In the genomic region with DNA sequence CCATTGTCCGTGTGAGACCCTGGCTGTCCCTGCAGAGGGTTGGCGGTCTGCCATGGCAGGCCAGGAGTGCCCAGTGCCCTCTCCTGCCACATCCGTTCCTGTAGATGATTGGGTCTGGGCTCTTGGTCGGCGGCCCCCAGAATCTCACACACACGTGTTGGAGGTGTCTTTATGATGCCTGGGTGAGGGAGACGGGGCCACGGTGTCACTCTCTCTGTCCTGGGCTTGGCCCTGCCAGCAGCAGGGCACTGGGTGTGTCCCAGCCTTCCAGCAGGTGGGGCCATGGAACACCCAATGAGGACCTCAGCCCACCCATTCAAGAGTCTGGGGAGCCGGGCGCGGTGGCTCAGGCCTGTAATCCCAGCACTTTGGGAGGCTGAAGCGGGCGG, we compare ENCODE assay signal across 18 cellular contexts. TPM values are rescaled to one million over a fixed set of nuclear protein-coding genes. Genes with fewer than 3 reads are reported as not detected.
A peak's percentile ranks its signal among the peaks of the same experiment; 100 is the strongest.
DNase-seq lines count a peak whose midpoint lies in the region; ATAC-seq and TF ChIP-seq lines count a peak whose summit lies in the region.
"Had no signal": no experiment of that assay in that cellular context is flagged by ENCODE, and none has a peak within 500 bp of the region (broad histone marks: within the 10 kb centered on the region; RNA-seq: fewer than 3 reads in every experiment).

No MANE protein-coding gene starts in this region.

- H3K27me3 ChIP-seq in BE2C (no peaks in the 10 kb centered on the region), aorta (ENCODE audit: control insufficient read depth in 1 of 2, insufficient read depth in 2 of 2, low read length in 1 of 2) (no peaks in the 10 kb centered on the region), SJCRH30 (no peaks in the 10 kb centered on the region)
- H3K27me3 ChIP-seq: foreskin keratinocyte, uterus had no signal

- no peaks in the 10 kb centered on the region; the same call in 1 of the 2 replicates for H3K27me3 Mint-ChIP-seq in HFFc6 (ENCODE audit: insufficient read depth)
- peaks cover 3% of the 10 kb centered on the region for H3K27me3 Mint-ChIP-seq in nephron (ENCODE audit: low read depth)
- peaks cover 3% of the 10 kb centered on the region for H3K27me3 Mint-ChIP-seq in progenitor cell of endocrine pancreas
- H3K27me3 Mint-ChIP-seq in stimulated activated naive CD8-positive, alpha-beta T cell treated with anti-CD3 and anti-CD28 coated beads, Interleukin-15, amount 100 ng/mL, for 72 hours = peaks cover 16% of the 10 kb centered on the region

- DNase-seq in BE2C (no peak), HFFc6 (no peak), epithelial cell of prostate (ENCODE audit: low read depth, low spot score) (no peak), aorta (no peak), SJCRH30 (no peak), progenitor cell of endocrine pancreas (ENCODE audit: low spot score, unreplicated experiment) (no peak)
- no peak for DNase-seq in stimulated activated naive CD8-positive, alpha-beta T cell treated with anti-CD3 and anti-CD28 coated beads, Interleukin-15, amount 100 ng/mL, for 72 hours
- DNase-seq: foreskin keratinocyte; lower lobe of right lung; naive thymus-derived CD4-positive, alpha-beta T cell; NCI-H187 treated with DMSO at 0.1 percent for 48 hours; SHP77 treated with DMSO at 0.1 percent for 48 hours; stimulated activated CD4-positive, alpha-beta T cell treated with anti-CD3 and anti-CD28 coated beads, Interleukin-15, amount 100 ng/mL, for 24 hours; stimulated activated naive CD4-positive, alpha-beta T cell treated with Interleukin-2 at 50 U/mL for 16 hours; T-helper 2 cell; uterus had no signal

- no peaks in the 10 kb centered on the region for H3K9me3 Mint-ChIP-seq in HFFc6
- no peaks in the 10 kb centered on the region for H3K9me3 Mint-ChIP-seq in nephron
- H3K9me3 Mint-ChIP-seq in progenitor cell of endocrine pancreas (ENCODE audit: low read depth) = no peaks in the 10 kb centered on the region
- H3K9me3 Mint-ChIP-seq in stimulated activated naive CD8-positive, alpha-beta T cell treated with anti-CD3 and anti-CD28 coated beads, Interleukin-15, amount 100 ng/mL, for 72 hours = no peaks in the 10 kb centered on the region
- H3K9me3 Mint-ChIP-seq: naive thymus-derived CD4-positive, alpha-beta T cell had no signal

- TF ChIP-seq CTCF in BE2C (IDR thresholded peaks at IDR 0.05; ENCODE audit: low read depth, low read length) = peak; percentile 26
- TF ChIP-seq CTCF in HFFc6 (IDR thresholded peaks at IDR 0.05) = no peak
- TF ChIP-seq CTCF in nephron (IDR thresholded peaks at IDR 0.05; ENCODE audit: unreplicated experiment in 3 of 3) = no peak
- no peak for TF ChIP-seq CTCF in progenitor cell of endocrine pancreas (IDR thresholded peaks at IDR 0.05; ENCODE audit: unreplicated experiment)

- H3K4me1 Mint-ChIP-seq in HFFc6 (ENCODE audit: low read depth) = peaks cover 65% of the 10 kb centered on the region
- H3K4me1 Mint-ChIP-seq in nephron = peaks cover 77% of the 10 kb centered on the region
- H3K4me1 Mint-ChIP-seq in progenitor cell of endocrine pancreas (ENCODE audit: low read depth) = peaks cover 5% of the 10 kb centered on the region
- H3K4me1 Mint-ChIP-seq in stimulated activated naive CD8-positive, alpha-beta T cell treated with anti-CD3 and anti-CD28 coated beads, Interleukin-15, amount 100 ng/mL, for 72 hours = peaks cover 5% of the 10 kb centered on the region
- H3K4me1 Mint-ChIP-seq: naive thymus-derived CD4-positive, alpha-beta T cell had no signal

- H3K4me1 ChIP-seq in BE2C = peaks cover 87% of the 10 kb centered on the region
- H3K4me1 ChIP-seq in aorta (ENCODE audit: control insufficient read depth in 1 of 2, insufficient read depth in 2 of 2, low read length in 2 of 2) = no peaks in the 10 kb centered on the region
- no peaks in the 10 kb centered on the region for H3K4me1 ChIP-seq in SJCRH30

- intact Hi-C loops in aorta (cut with DNase I) = no loop called here

- H3K4me3 Mint-ChIP-seq in HFFc6 (no peak overlapping the region), nephron (no peak overlapping the region), progenitor cell of endocrine pancreas (ENCODE audit: low read depth) (no peak overlapping the region)
- H3K4me3 Mint-ChIP-seq in stimulated activated naive CD8-positive, alpha-beta T cell treated with anti-CD3 and anti-CD28 coated beads, Interleukin-15, amount 100 ng/mL, for 72 hours = no peak overlapping the region
- H3K4me3 Mint-ChIP-seq: naive thymus-derived CD4-positive, alpha-beta T cell had no signal

- WGBS in aorta, 2 donors = 58 to 61% methylated on average over 13 of the region's 13 CpGs

- H3K4me3 ChIP-seq in BE2C (ENCODE audit: low read depth, low read length) = no peak overlapping the region
- H3K4me3 ChIP-seq in aorta (ENCODE audit: low read length in 2 of 2) = no peak overlapping the region
- H3K4me3 ChIP-seq in SJCRH30 = no peak overlapping the region
- H3K4me3 ChIP-seq: lower lobe of right lung, prostate gland, uterus had no signal

- H3K9me3 ChIP-seq in BE2C (no peaks in the 10 kb centered on the region), aorta (ENCODE audit: control insufficient read depth, low read length) (no peaks in the 10 kb centered on the region), SJCRH30 (replicated peaks) (no peaks in the 10 kb centered on the region)
- H3K9me3 ChIP-seq: lower lobe of right lung, prostate gland, uterus had no signal

- H3K27ac Mint-ChIP-seq in HFFc6 = peak overlapping the region; percentile 77; the same call in 1 of the 2 replicates
- peak overlapping the region; percentile 97 to 99 (median 98) for H3K27ac Mint-ChIP-seq in nephron
- H3K27ac Mint-ChIP-seq in progenitor cell of endocrine pancreas = no peak overlapping the region
- H3K27ac Mint-ChIP-seq in stimulated activated naive CD8-positive, alpha-beta T cell treated with anti-CD3 and anti-CD28 coated beads, Interleukin-15, amount 100 ng/mL, for 72 hours = no peak overlapping the region
- H3K27ac Mint-ChIP-seq: naive thymus-derived CD4-positive, alpha-beta T cell had no signal

- H3K36me3 Mint-ChIP-seq in HFFc6 (ENCODE audit: low read depth) = no peaks in the 10 kb centered on the region
- no peaks in the 10 kb centered on the region for H3K36me3 Mint-ChIP-seq in nephron (ENCODE audit: low read depth)
- no peaks in the 10 kb centered on the region for H3K36me3 Mint-ChIP-seq in progenitor cell of endocrine pancreas (ENCODE audit: insufficient read depth)
- H3K36me3 Mint-ChIP-seq: naive thymus-derived CD4-positive, alpha-beta T cell had no signal

- H3K27ac ChIP-seq in epithelial cell of prostate (peak overlapping the region; percentile 96), aorta (ENCODE audit: low read depth in 1 of 2, low read length in 2 of 2) (no peak overlapping the region), SJCRH30 (no peak overlapping the region)
- H3K27ac ChIP-seq: foreskin keratinocyte had no signal

- H3K36me3 ChIP-seq in BE2C (peaks cover 29% of the 10 kb centered on the region), aorta (ENCODE audit: control insufficient read depth in 1 of 2, insufficient read depth in 2 of 2, low read length in 1 of 2) (no peaks in the 10 kb centered on the region), SJCRH30 (no peaks in the 10 kb centered on the region)
- H3K36me3 ChIP-seq: lower lobe of right lung, prostate gland, uterus had no signal

- no peak for ATAC-seq in aorta (ENCODE audit: low FRiP score)
- no peak for ATAC-seq in stimulated activated naive CD8-positive, alpha-beta T cell treated with anti-CD3 and anti-CD28 coated beads, Interleukin-15, amount 100 ng/mL, for 72 hours
- ATAC-seq: foreskin keratinocyte; naive thymus-derived CD4-positive, alpha-beta T cell had no signal

RNA-seq across cellular contexts. Expression of a gene that starts 30.2 kb away (rescaled TPM):
- 181 TPM for polyA plus RNA-seq in BE2C (2012; ENCODE audit: insufficient read depth, insufficient read length, low read depth)
- 10 to 100 TPM in 1 of 6 experiments, 1 to 10 TPM in 5; 5.2 to 11.6 (median 5.7) TPM for total RNA-seq in HFFc6 (2021; fragmentation: NEBNext Ultra II Directional; extraction: Animal tissue kit (Norgen Biotek cat#: 25700))
- 10 to 100 TPM in 1 of 2 donors, 1 to 10 TPM in 1; 7.9 to 13.0 TPM for total RNA-seq in aorta
- polyA plus RNA-seq in aorta = 1 to 10 TPM; 2.9 to 9.1 TPM
- total RNA-seq in SJCRH30 (2014; rRNA removed; shearing (Covaris generic)) = 3.4 and 3.6 TPM in 2 replicates
- total RNA-seq in progenitor cell of endocrine pancreas = 3.7 and 6.0 TPM in 2 replicates
- polyA plus RNA-seq: naive thymus-derived CD4-positive, alpha-beta T cell had no signal

Comparison
In these comparisons a context has a peak if more than half of its experiments do, and no peak if none do; other contexts are left out.
1. H3K27ac Mint-ChIP-seq: peak in HFFc6 (single experiment) and nephron (3 of 3); none in progenitor cell of endocrine pancreas (single experiment) and stimulated activated naive CD8-positive, alpha-beta T cell treated with anti-CD3 and anti-CD28 coated beads, Interleukin-15, amount 100 ng/mL, for 72 hours (0 of 2).